In genomic region chr1:247914941-247915662, GRCh38 we compare ENCODE assay signal across 23 cellular contexts. TPM values are rescaled to one million over a fixed set of nuclear protein-coding genes. Genes with fewer than 3 reads are reported as not detected.
"Had no signal": no experiment of that assay in that cellular context is flagged by ENCODE, and none has a peak within 500 bp of the region (broad histone marks: within the 10 kb centered on the region; RNA-seq: fewer than 3 reads in every experiment).

No MANE protein-coding gene starts in this region.

- H3K4me3 ChIP-seq: body of pancreas, coronary artery, esophagus muscularis mucosa, tibial nerve had no signal

- DNase-seq: activated CD4-positive, alpha-beta T cell treated with anti-CD3 and anti-CD28 coated beads, Interleukin-2, amount 10 ng/mL, durations not matched to agents 24 days and 14 days; activated CD4-positive, CD25-positive, alpha-beta regulatory T cell; activated CD8-positive, alpha-beta memory T cell treated with anti-CD3 and anti-CD28 coated beads, Interleukin-2, amount 50 U/mL, for 4 hours; activated CD8-positive, alpha-beta T cell treated with anti-CD3 and anti-CD28 coated beads, Interleukin-2, amount 10 ng/mL, durations not matched to agents 7 days and 5 days; activated gamma-delta T cell; activated T-cell treated with anti-CD3 and anti-CD28 coated beads, Interleukin-2, amount 50 U/mL, for 72 hours; amniotic stem cell; body of pancreas; mesendoderm; natural killer cell; stimulated activated CD4-positive, alpha-beta T cell treated with anti-CD3 and anti-CD28 coated beads, Interleukin-2, amount 100 ng/mL, for 48 hours had no signal

- H3K9me3 ChIP-seq: body of pancreas, esophagus muscularis mucosa, neutrophil, tibial nerve had no signal

- ATAC-seq: activated CD8-positive, alpha-beta T cell treated with anti-CD3 and anti-CD28 coated beads, Interleukin-2, amount 10 ng/mL, durations not matched to agents 7 days and 5 days; activated naive CD4-positive, alpha-beta T cell treated with anti-CD3 and anti-CD28 coated beads, Interleukin-2, amount 50 U/mL, for 72 hours; activated T-cell treated with anti-CD3 and anti-CD28 coated beads, Interleukin-2, amount 50 U/mL, for 72 hours; body of pancreas; natural killer cell; stimulated activated memory B cell treated with anti-CD40 and anti-IgM and Interleukin-4, amounts not matched to agents 10 μg/mL and 1 μg/mL and 100 μg/mL, for 72 hours had no signal

- H3K27me3 ChIP-seq: body of pancreas, esophagus muscularis mucosa, neutrophil, tibial nerve had no signal

- H3K9me3 Mint-ChIP-seq: activated naive CD4-positive, alpha-beta T cell treated with anti-CD3 and anti-CD28 coated beads, Interleukin-2, amount 50 U/mL, for 72 hours; activated T-cell treated with anti-CD3 and anti-CD28 coated beads, Interleukin-2, amount 50 U/mL, for 72 hours; central memory CD8-positive, alpha-beta T cell; natural killer cell; stimulated activated memory B cell treated with anti-CD40 and anti-IgM and Interleukin-4, amounts not matched to agents 10 μg/mL and 1 μg/mL and 100 μg/mL, for 72 hours had no signal

- H3K27ac Mint-ChIP-seq: activated CD4-positive, alpha-beta T cell treated with anti-CD3 and anti-CD28 coated beads, Interleukin-2, amount 10 ng/mL, durations not matched to agents 24 days and 14 days; activated CD8-positive, alpha-beta T cell treated with anti-CD3 and anti-CD28 coated beads, Interleukin-2, amount 10 ng/mL, durations not matched to agents 7 days and 5 days; activated naive CD4-positive, alpha-beta T cell treated with anti-CD3 and anti-CD28 coated beads, Interleukin-2, amount 50 U/mL, for 72 hours; activated T-cell treated with anti-CD3 and anti-CD28 coated beads, Interleukin-2, amount 50 U/mL, for 72 hours; natural killer cell; stimulated activated memory B cell treated with anti-CD40 and anti-IgM and Interleukin-4, amounts not matched to agents 10 μg/mL and 1 μg/mL and 100 μg/mL, for 72 hours had no signal

- H3K4me1 Mint-ChIP-seq: activated CD4-positive, alpha-beta T cell treated with anti-CD3 and anti-CD28 coated beads, Interleukin-2, amount 10 ng/mL, durations not matched to agents 24 days and 14 days; central memory CD8-positive, alpha-beta T cell; natural killer cell; stimulated activated memory B cell treated with anti-CD40 and anti-IgM and Interleukin-4, amounts not matched to agents 10 μg/mL and 1 μg/mL and 100 μg/mL, for 72 hours had no signal

- H3K4me3 Mint-ChIP-seq: activated CD4-positive, alpha-beta T cell treated with anti-CD3 and anti-CD28 coated beads, Interleukin-2, amount 10 ng/mL, durations not matched to agents 24 days and 14 days; activated CD8-positive, alpha-beta T cell treated with anti-CD3 and anti-CD28 coated beads, Interleukin-2, amount 10 ng/mL, durations not matched to agents 7 days and 5 days; activated T-cell treated with anti-CD3 and anti-CD28 coated beads, Interleukin-2, amount 50 U/mL, for 72 hours; central memory CD8-positive, alpha-beta T cell; natural killer cell; stimulated activated memory B cell treated with anti-CD40 and anti-IgM and Interleukin-4, amounts not matched to agents 10 μg/mL and 1 μg/mL and 100 μg/mL, for 72 hours had no signal

- H3K27me3 Mint-ChIP-seq: activated CD4-positive, alpha-beta T cell treated with anti-CD3 and anti-CD28 coated beads, Interleukin-2, amount 10 ng/mL, durations not matched to agents 24 days and 14 days; stimulated activated memory B cell treated with anti-CD40 and anti-IgM and Interleukin-4, amounts not matched to agents 10 μg/mL and 1 μg/mL and 100 μg/mL, for 72 hours had no signal

- H3K36me3 ChIP-seq: esophagus muscularis mucosa, neutrophil, tibial nerve had no signal

RNA-seq across cellular contexts. Expression of gene OR2T8, which starts 5.0 kb away (rescaled TPM):
- total RNA-seq: activated CD4-positive, alpha-beta T cell treated with anti-CD3 and anti-CD28 coated beads, Interleukin-2, amount 10 ng/mL, durations not matched to agents 24 days and 14 days; activated CD8-positive, alpha-beta T cell treated with anti-CD3 and anti-CD28 coated beads, Interleukin-2, amount 10 ng/mL, durations not matched to agents 7 days and 5 days; activated naive CD4-positive, alpha-beta T cell treated with anti-CD3 and anti-CD28 coated beads, Interleukin-2, amount 50 U/mL, for 72 hours; activated T-cell treated with anti-CD3 and anti-CD28 coated beads, Interleukin-2, amount 50 U/mL, for 72 hours; body of pancreas; esophagus muscularis mucosa; glomerular endothelial cell; kidney epithelial cell; natural killer cell; renal cortical epithelial cell; subcutaneous adipose tissue had no signal

RNA-seq across cellular contexts. Expression of gene OR2AJ1, which starts 9.6 kb away (rescaled TPM):
- total RNA-seq: activated CD4-positive, alpha-beta T cell treated with anti-CD3 and anti-CD28 coated beads, Interleukin-2, amount 10 ng/mL, durations not matched to agents 24 days and 14 days; activated CD8-positive, alpha-beta T cell treated with anti-CD3 and anti-CD28 coated beads, Interleukin-2, amount 10 ng/mL, durations not matched to agents 7 days and 5 days; activated naive CD4-positive, alpha-beta T cell treated with anti-CD3 and anti-CD28 coated beads, Interleukin-2, amount 50 U/mL, for 72 hours; activated T-cell treated with anti-CD3 and anti-CD28 coated beads, Interleukin-2, amount 50 U/mL, for 72 hours; body of pancreas; esophagus muscularis mucosa; glomerular endothelial cell; kidney epithelial cell; liver; natural killer cell; renal cortical epithelial cell; subcutaneous adipose tissue; tibial nerve had no signal

RNA-seq across cellular contexts. Expression of gene OR2W3, which starts 19.7 kb away (rescaled TPM):
- total RNA-seq: activated CD4-positive, alpha-beta T cell treated with anti-CD3 and anti-CD28 coated beads, Interleukin-2, amount 10 ng/mL, durations not matched to agents 24 days and 14 days; activated CD8-positive, alpha-beta T cell treated with anti-CD3 and anti-CD28 coated beads, Interleukin-2, amount 10 ng/mL, durations not matched to agents 7 days and 5 days; activated naive CD4-positive, alpha-beta T cell treated with anti-CD3 and anti-CD28 coated beads, Interleukin-2, amount 50 U/mL, for 72 hours; activated T-cell treated with anti-CD3 and anti-CD28 coated beads, Interleukin-2, amount 50 U/mL, for 72 hours had no signal

RNA-seq across cellular contexts. Expression of gene OR2L8, which starts 33.6 kb away (rescaled TPM):
- total RNA-seq: activated CD4-positive, alpha-beta T cell treated with anti-CD3 and anti-CD28 coated beads, Interleukin-2, amount 10 ng/mL, durations not matched to agents 24 days and 14 days; activated T-cell treated with anti-CD3 and anti-CD28 coated beads, Interleukin-2, amount 50 U/mL, for 72 hours; body of pancreas; esophagus muscularis mucosa; glomerular endothelial cell; kidney epithelial cell; subcutaneous adipose tissue had no signal

RNA-seq across cellular contexts. Expression of gene OR2AK2, which starts 49.9 kb away (rescaled TPM):
- total RNA-seq: activated CD4-positive, alpha-beta T cell treated with anti-CD3 and anti-CD28 coated beads, Interleukin-2, amount 10 ng/mL, durations not matched to agents 24 days and 14 days; activated CD8-positive, alpha-beta T cell treated with anti-CD3 and anti-CD28 coated beads, Interleukin-2, amount 10 ng/mL, durations not matched to agents 7 days and 5 days; body of pancreas; esophagus muscularis mucosa; glomerular endothelial cell; kidney epithelial cell; liver; renal cortical epithelial cell; tibial nerve had no signal
